Comparison of ENCODE assay signal across 1 cellular context in the genomic region with DNA sequence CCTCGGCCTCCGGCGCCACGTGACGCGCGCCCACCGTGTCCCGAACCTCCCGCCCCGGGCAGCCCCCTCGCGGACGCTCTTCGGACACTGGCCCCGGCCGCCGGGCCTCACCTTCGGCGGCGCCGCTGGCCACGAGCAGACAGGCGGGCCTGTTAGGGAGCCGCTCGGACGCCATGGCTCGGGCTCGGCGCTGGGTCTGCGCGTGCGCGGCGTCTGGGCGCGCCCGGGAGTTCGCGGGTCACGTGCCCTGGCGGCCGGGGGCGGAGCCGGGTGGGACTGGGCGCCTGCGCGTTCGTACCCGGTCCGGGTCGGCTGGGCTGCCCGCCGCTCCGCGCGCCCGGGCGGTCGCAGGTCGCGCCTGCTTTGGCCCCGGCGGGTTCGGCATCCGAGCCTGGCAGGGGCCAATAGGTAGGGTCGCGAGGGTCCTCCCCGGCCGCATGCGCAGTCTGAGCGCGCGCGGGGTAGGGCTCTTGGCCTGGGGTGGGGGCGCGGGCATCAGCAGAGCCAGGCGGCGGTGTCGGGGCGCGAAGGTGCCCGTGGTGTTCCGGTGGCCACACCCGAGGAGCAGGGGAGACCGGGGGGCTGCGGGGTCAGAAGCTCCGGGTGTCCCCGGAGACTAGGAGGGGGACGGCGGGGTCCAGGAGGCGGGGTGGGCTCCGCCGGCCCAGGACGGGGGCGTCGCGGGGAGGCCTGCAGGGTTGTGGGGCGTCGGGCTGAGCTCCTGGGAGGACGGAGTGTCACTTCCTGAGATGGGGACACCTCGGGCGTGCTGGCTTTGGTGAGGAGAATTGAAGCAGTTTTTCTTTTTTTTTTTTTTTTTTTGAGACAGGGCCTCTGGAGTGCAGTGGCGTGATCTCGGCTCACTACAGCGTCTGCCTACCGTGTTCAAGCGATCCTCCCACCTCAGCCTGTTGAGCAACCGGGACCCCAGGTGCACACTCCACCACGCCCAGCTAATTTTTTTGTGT.
TF ChIP-seq lines count a peak whose summit lies in the region.

A gene with protein sequence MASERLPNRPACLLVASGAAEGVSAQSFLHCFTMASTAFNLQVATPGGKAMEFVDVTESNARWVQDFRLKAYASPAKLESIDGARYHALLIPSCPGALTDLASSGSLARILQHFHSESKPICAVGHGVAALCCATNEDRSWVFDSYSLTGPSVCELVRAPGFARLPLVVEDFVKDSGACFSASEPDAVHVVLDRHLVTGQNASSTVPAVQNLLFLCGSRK (minus strand): TSS at position 200 of the 968 bp plus-strand sequence. CDS start 25 bp downstream, at position 175.

TF ChIP-seq in K562, 482 proteins besides CTCF, POLR2A, EP300 and RAD21 (continued from another document and continues in another):
- no peak for TF ChIP-seq SREBF1 (IDR thresholded peaks at IDR 0.05; ENCODE audit: borderline replicate concordance, low read depth, low read length)
- TF ChIP-seq DDX20 (tag; IDR thresholded peaks at IDR 0.05; ENCODE audit: low read depth): no peak
- TF ChIP-seq GABPB1 (CRISPR knock-in tag; IDR thresholded peaks at IDR 0.05): peak; percentile 67
- no peak for TF ChIP-seq BMI1 (IDR thresholded peaks at IDR 0.05; ENCODE audit: low read length)
- no peak for TF ChIP-seq ESRRB (CRISPR knock-in tag; IDR thresholded peaks at IDR 0.05; ENCODE audit: borderline replicate concordance)
- TF ChIP-seq ZNF695 (CRISPR knock-in tag; IDR thresholded peaks at IDR 0.05): no peak
- TF ChIP-seq EGR1 (conservative IDR thresholded peaks at IDR 0.05): peak; percentile 64
- TF ChIP-seq, protein P1, sequence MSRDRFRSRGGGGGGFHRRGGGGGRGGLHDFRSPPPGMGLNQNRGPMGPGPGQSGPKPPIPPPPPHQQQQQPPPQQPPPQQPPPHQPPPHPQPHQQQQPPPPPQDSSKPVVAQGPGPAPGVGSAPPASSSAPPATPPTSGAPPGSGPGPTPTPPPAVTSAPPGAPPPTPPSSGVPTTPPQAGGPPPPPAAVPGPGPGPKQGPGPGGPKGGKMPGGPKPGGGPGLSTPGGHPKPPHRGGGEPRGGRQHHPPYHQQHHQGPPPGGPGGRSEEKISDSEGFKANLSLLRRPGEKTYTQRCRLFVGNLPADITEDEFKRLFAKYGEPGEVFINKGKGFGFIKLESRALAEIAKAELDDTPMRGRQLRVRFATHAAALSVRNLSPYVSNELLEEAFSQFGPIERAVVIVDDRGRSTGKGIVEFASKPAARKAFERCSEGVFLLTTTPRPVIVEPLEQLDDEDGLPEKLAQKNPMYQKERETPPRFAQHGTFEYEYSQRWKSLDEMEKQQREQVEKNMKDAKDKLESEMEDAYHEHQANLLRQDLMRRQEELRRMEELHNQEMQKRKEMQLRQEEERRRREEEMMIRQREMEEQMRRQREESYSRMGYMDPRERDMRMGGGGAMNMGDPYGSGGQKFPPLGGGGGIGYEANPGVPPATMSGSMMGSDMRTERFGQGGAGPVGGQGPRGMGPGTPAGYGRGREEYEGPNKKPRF (IDR thresholded peaks at IDR 0.05; ENCODE audit: low read depth, low read length): no peak
- TF ChIP-seq, protein P2, sequence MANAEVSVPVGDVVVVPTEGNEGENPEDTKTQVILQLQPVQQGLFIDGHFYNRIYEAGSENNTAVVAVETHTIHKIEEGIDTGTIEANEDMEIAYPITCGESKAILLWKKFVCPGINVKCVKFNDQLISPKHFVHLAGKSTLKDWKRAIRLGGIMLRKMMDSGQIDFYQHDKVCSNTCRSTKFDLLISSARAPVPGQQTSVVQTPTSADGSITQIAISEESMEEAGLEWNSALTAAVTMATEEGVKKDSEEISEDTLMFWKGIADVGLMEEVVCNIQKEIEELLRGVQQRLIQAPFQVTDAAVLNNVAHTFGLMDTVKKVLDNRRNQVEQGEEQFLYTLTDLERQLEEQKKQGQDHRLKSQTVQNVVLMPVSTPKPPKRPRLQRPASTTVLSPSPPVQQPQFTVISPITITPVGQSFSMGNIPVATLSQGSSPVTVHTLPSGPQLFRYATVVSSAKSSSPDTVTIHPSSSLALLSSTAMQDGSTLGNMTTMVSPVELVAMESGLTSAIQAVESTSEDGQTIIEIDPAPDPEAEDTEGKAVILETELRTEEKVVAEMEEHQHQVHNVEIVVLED (CRISPR knock-in tag; IDR thresholded peaks at IDR 0.05): peak; percentile 44
- TF ChIP-seq ZBTB8A (IDR thresholded peaks at IDR 0.05; ENCODE audit: partially characterized antibody): no peak
- no peak for TF ChIP-seq JUND (IDR thresholded peaks at IDR 0.05; ENCODE audit: borderline replicate concordance, low read depth, low read length)
- no peak for TF ChIP-seq JUND (tag; IDR thresholded peaks at IDR 0.05; ENCODE audit: borderline replicate concordance, low read depth, low read length)
- TF ChIP-seq ZNF311 (CRISPR knock-in tag; IDR thresholded peaks at IDR 0.05): no peak
- TF ChIP-seq, protein P3, sequence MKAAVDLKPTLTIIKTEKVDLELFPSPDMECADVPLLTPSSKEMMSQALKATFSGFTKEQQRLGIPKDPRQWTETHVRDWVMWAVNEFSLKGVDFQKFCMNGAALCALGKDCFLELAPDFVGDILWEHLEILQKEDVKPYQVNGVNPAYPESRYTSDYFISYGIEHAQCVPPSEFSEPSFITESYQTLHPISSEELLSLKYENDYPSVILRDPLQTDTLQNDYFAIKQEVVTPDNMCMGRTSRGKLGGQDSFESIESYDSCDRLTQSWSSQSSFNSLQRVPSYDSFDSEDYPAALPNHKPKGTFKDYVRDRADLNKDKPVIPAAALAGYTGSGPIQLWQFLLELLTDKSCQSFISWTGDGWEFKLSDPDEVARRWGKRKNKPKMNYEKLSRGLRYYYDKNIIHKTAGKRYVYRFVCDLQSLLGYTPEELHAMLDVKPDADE (conservative IDR thresholded peaks at IDR 0.05; ENCODE audit: control insufficient read depth, low read depth, low read length): peak; percentile 68; the same call in 1 of the 2 replicates
- TF ChIP-seq, protein P4, sequence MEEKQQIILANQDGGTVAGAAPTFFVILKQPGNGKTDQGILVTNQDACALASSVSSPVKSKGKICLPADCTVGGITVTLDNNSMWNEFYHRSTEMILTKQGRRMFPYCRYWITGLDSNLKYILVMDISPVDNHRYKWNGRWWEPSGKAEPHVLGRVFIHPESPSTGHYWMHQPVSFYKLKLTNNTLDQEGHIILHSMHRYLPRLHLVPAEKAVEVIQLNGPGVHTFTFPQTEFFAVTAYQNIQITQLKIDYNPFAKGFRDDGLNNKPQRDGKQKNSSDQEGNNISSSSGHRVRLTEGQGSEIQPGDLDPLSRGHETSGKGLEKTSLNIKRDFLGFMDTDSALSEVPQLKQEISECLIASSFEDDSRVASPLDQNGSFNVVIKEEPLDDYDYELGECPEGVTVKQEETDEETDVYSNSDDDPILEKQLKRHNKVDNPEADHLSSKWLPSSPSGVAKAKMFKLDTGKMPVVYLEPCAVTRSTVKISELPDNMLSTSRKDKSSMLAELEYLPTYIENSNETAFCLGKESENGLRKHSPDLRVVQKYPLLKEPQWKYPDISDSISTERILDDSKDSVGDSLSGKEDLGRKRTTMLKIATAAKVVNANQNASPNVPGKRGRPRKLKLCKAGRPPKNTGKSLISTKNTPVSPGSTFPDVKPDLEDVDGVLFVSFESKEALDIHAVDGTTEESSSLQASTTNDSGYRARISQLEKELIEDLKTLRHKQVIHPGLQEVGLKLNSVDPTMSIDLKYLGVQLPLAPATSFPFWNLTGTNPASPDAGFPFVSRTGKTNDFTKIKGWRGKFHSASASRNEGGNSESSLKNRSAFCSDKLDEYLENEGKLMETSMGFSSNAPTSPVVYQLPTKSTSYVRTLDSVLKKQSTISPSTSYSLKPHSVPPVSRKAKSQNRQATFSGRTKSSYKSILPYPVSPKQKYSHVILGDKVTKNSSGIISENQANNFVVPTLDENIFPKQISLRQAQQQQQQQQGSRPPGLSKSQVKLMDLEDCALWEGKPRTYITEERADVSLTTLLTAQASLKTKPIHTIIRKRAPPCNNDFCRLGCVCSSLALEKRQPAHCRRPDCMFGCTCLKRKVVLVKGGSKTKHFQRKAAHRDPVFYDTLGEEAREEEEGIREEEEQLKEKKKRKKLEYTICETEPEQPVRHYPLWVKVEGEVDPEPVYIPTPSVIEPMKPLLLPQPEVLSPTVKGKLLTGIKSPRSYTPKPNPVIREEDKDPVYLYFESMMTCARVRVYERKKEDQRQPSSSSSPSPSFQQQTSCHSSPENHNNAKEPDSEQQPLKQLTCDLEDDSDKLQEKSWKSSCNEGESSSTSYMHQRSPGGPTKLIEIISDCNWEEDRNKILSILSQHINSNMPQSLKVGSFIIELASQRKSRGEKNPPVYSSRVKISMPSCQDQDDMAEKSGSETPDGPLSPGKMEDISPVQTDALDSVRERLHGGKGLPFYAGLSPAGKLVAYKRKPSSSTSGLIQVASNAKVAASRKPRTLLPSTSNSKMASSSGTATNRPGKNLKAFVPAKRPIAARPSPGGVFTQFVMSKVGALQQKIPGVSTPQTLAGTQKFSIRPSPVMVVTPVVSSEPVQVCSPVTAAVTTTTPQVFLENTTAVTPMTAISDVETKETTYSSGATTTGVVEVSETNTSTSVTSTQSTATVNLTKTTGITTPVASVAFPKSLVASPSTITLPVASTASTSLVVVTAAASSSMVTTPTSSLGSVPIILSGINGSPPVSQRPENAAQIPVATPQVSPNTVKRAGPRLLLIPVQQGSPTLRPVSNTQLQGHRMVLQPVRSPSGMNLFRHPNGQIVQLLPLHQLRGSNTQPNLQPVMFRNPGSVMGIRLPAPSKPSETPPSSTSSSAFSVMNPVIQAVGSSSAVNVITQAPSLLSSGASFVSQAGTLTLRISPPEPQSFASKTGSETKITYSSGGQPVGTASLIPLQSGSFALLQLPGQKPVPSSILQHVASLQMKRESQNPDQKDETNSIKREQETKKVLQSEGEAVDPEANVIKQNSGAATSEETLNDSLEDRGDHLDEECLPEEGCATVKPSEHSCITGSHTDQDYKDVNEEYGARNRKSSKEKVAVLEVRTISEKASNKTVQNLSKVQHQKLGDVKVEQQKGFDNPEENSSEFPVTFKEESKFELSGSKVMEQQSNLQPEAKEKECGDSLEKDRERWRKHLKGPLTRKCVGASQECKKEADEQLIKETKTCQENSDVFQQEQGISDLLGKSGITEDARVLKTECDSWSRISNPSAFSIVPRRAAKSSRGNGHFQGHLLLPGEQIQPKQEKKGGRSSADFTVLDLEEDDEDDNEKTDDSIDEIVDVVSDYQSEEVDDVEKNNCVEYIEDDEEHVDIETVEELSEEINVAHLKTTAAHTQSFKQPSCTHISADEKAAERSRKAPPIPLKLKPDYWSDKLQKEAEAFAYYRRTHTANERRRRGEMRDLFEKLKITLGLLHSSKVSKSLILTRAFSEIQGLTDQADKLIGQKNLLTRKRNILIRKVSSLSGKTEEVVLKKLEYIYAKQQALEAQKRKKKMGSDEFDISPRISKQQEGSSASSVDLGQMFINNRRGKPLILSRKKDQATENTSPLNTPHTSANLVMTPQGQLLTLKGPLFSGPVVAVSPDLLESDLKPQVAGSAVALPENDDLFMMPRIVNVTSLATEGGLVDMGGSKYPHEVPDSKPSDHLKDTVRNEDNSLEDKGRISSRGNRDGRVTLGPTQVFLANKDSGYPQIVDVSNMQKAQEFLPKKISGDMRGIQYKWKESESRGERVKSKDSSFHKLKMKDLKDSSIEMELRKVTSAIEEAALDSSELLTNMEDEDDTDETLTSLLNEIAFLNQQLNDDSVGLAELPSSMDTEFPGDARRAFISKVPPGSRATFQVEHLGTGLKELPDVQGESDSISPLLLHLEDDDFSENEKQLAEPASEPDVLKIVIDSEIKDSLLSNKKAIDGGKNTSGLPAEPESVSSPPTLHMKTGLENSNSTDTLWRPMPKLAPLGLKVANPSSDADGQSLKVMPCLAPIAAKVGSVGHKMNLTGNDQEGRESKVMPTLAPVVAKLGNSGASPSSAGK (IDR thresholded peaks at IDR 0.05): no peak
- no peak for TF ChIP-seq HNRNPUL1 (IDR thresholded peaks at IDR 0.05; ENCODE audit: low read length)
- TF ChIP-seq NFRKB (IDR thresholded peaks at IDR 0.05; ENCODE audit: low read depth): no peak
- no peak for TF ChIP-seq NR2F6 (CRISPR knock-in tag; IDR thresholded peaks at IDR 0.05)
- no peak for TF ChIP-seq CBX8 (IDR thresholded peaks at IDR 0.05; ENCODE audit: borderline replicate concordance, extremely low read depth, low read depth, low read length, poor library complexity, severe bottlenecking)
- TF ChIP-seq, protein P5, sequence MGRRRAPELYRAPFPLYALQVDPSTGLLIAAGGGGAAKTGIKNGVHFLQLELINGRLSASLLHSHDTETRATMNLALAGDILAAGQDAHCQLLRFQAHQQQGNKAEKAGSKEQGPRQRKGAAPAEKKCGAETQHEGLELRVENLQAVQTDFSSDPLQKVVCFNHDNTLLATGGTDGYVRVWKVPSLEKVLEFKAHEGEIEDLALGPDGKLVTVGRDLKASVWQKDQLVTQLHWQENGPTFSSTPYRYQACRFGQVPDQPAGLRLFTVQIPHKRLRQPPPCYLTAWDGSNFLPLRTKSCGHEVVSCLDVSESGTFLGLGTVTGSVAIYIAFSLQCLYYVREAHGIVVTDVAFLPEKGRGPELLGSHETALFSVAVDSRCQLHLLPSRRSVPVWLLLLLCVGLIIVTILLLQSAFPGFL (CRISPR knock-in tag; IDR thresholded peaks at IDR 0.05): no peak
- no peak for TF ChIP-seq RBM34 (IDR thresholded peaks at IDR 0.05; ENCODE audit: borderline replicate concordance, insufficient read depth, low read length)
- TF ChIP-seq ZNF24 (IDR thresholded peaks at IDR 0.05): no peak
- TF ChIP-seq MCM7 (IDR thresholded peaks at IDR 0.05): no peak
- TF ChIP-seq ELF4 (CRISPR knock-in tag; IDR thresholded peaks at IDR 0.05): no peak
- TF ChIP-seq NFE2 (IDR thresholded peaks at IDR 0.05; ENCODE audit: low read depth): no peak
- no peak for TF ChIP-seq NCOR1 (IDR thresholded peaks at IDR 0.05)
- no peak for TF ChIP-seq SRF (CRISPR knock-in tag; IDR thresholded peaks at IDR 0.05)
- TF ChIP-seq, protein P6, sequence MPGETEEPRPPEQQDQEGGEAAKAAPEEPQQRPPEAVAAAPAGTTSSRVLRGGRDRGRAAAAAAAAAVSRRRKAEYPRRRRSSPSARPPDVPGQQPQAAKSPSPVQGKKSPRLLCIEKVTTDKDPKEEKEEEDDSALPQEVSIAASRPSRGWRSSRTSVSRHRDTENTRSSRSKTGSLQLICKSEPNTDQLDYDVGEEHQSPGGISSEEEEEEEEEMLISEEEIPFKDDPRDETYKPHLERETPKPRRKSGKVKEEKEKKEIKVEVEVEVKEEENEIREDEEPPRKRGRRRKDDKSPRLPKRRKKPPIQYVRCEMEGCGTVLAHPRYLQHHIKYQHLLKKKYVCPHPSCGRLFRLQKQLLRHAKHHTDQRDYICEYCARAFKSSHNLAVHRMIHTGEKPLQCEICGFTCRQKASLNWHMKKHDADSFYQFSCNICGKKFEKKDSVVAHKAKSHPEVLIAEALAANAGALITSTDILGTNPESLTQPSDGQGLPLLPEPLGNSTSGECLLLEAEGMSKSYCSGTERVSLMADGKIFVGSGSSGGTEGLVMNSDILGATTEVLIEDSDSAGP (CRISPR knock-in tag; IDR thresholded peaks at IDR 0.05): no peak
- TF ChIP-seq ZNF589 (CRISPR knock-in tag; IDR thresholded peaks at IDR 0.05; ENCODE audit: low read depth): no peak
- no peak for TF ChIP-seq ZNF239 (CRISPR knock-in tag; IDR thresholded peaks at IDR 0.05)
- TF ChIP-seq RBBP5 (IDR thresholded peaks at IDR 0.05; ENCODE audit: borderline replicate concordance, insufficient read depth, low read length, poor library complexity, severe bottlenecking): peak; percentile 67
- TF ChIP-seq CCNT2 (IDR thresholded peaks at IDR 0.05; ENCODE audit: borderline replicate concordance, extremely low read depth, insufficient read length, low read depth, low read length): peak; percentile 63
- TF ChIP-seq PURB (CRISPR knock-in tag; IDR thresholded peaks at IDR 0.05; ENCODE audit: low read depth): no peak
- 0 out of 2 replicates have a peak, but pooled peaks have one; percentile 41 for TF ChIP-seq HNRNPL (IDR thresholded peaks at IDR 0.05; ENCODE audit: low read depth, low read length)
- no peak for TF ChIP-seq SMAD1 (IDR thresholded peaks at IDR 0.05; ENCODE audit: low read depth, low read length, partially characterized antibody)
